ENCODE assay signal across 9 cellular contexts in the genomic region with DNA sequence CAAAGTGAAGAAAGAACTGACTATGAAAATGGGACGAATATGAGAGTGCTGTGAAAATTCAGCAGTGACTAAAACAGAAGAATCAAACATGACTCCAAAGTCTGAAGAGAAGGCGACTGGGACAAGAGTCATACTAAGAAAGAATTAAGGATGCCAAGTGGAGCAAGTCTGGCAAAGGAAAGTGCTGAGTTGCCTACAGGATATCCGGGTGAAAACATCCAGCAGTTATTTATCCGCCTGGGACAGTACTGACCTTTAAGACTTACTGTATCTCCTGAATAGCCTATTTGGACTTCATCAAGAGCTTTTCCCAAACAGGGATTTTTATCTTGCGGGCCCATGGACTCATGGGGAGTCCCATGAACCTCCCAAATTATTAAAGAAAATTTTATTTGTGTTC. TPM values are rescaled to one million over a fixed set of nuclear protein-coding genes. Genes with fewer than 3 reads are reported as not detected.
DNase-seq lines count a peak whose midpoint lies in the region; ATAC-seq and TF ChIP-seq lines count a peak whose summit lies in the region.
"Had no signal": no experiment of that assay in that cellular context is flagged by ENCODE, and none has a peak within 500 bp of the region (broad histone marks: within the 10 kb centered on the region; RNA-seq: fewer than 3 reads in every experiment).

No MANE protein-coding gene starts in this region.

- peaks cover 7% of the 10 kb centered on the region for H3K9me3 Mint-ChIP-seq in endodermal cell

- no peaks in the 10 kb centered on the region for H4K20me1 ChIP-seq in OCI-LY7 (ENCODE audit: insufficient read depth, low read length)

- H3K9me2 ChIP-seq in OCI-LY7 (ENCODE audit: insufficient read depth, low read length) = no peaks in the 10 kb centered on the region

- no peak overlapping the region for H3K27ac Mint-ChIP-seq in endodermal cell

- CTCF ChIA-PET in OCI-LY7 (lab: Charles Lee; ENCODE audit: unreplicated experiment) = no interaction called here

- no peak overlapping the region for H3K9ac ChIP-seq in endodermal cell (ENCODE audit: extremely low read depth, low read length, poor library complexity, severe bottlenecking)

- peaks cover 3% of the 10 kb centered on the region for H3K4me1 Mint-ChIP-seq in endodermal cell

- BruUV-seq in OCI-LY7 (replicated peaks; lab: Mats Ljungman, UMichigan) = no TSS peak

- H3K36me3 Mint-ChIP-seq in endodermal cell (ENCODE audit: low read depth) = peaks cover 3% of the 10 kb centered on the region

- no peak overlapping the region for H3K4me3 Mint-ChIP-seq in endodermal cell

- no peaks in the 10 kb centered on the region for H3K9me3 ChIP-seq in OCI-LY7 (ENCODE audit: low read length)
- no peaks in the 10 kb centered on the region for H3K9me3 ChIP-seq in endodermal cell (ENCODE audit: control insufficient read depth, low read length)

- 87 to 88% methylated on average over 4 to 5 of the region's 5 CpGs for WGBS in endodermal cell (ENCODE audit: insufficient coverage in 1 of 2, insufficient read length in 1 of 2), 2 experiments

- H3K4me2 ChIP-seq in OCI-LY7 (ENCODE audit: low read length) = no peak overlapping the region

- no peak overlapping the region for H2AFZ ChIP-seq in OCI-LY7 (ENCODE audit: low read length)

- in situ Hi-C loops in Caki2 (cut with HindIII; ENCODE audit: low pct_unique_long_range_greater_than_20kb, low sequenced_read_pairs) = no loop called here

- H3K36me3 ChIP-seq in OCI-LY7 (ENCODE audit: insufficient read depth, low read length) (no peaks in the 10 kb centered on the region), endodermal cell (ENCODE audit: control insufficient read depth, insufficient read depth, low read length) (no peaks in the 10 kb centered on the region)

- H3K27me3 Mint-ChIP-seq in endodermal cell (ENCODE audit: insufficient read depth) = peaks cover 2% of the 10 kb centered on the region

- ATAC-seq in sciatic nerve = peak; percentile 59
- ATAC-seq in HG03139 (IDR thresholded peaks at IDR 0.05; ENCODE audit: unreplicated experiment) = no peak
- no peak for ATAC-seq in GM18861 (IDR thresholded peaks at IDR 0.05; ENCODE audit: unreplicated experiment)

- no peaks in the 10 kb centered on the region for H3K27me3 ChIP-seq in endodermal cell (ENCODE audit: control insufficient read depth, insufficient read depth, low read length, poor library complexity, severe bottlenecking)

- TF ChIP-seq CTCF in WI38 (IDR thresholded peaks at IDR 0.05; ENCODE audit: low read depth, low read length) = no peak
- TF ChIP-seq CTCF in fibroblast of villous mesenchyme (IDR thresholded peaks at IDR 0.05; ENCODE audit: insufficient read depth, low read depth, low read length) = no peak
- no peak for TF ChIP-seq CTCF in OCI-LY7 (conservative IDR thresholded peaks at IDR 0.05; ENCODE audit: low read length)
- TF ChIP-seq CTCF in endodermal cell (conservative IDR thresholded peaks at IDR 0.05) = no peak

- H3K4me1 ChIP-seq in OCI-LY7 (ENCODE audit: insufficient read depth, low read length, poor library complexity, severe bottlenecking) (no peaks in the 10 kb centered on the region), endodermal cell (ENCODE audit: control insufficient read depth, insufficient read depth, low read length) (no peaks in the 10 kb centered on the region)

- H3K79me2 ChIP-seq in OCI-LY7 (ENCODE audit: insufficient read depth, low read depth, low read length) = no peaks in the 10 kb centered on the region

- DNase-seq in Caki2 (ENCODE audit: low read depth) (peak; percentile 75), fibroblast of villous mesenchyme (ENCODE audit: low read depth) (peak; percentile 65), sciatic nerve (ENCODE audit: low spot score) (no peak), OCI-LY7 (ENCODE audit: low spot score) (no peak), endodermal cell (no peak)
- DNase-seq: activated CD4-positive, alpha-beta T cell treated with anti-CD3 and anti-CD28 coated beads for 4 hours had no signal

- POLR2A ChIA-PET in OCI-LY7 (lab: Charles Lee) = no interaction called here

- peak overlapping the region; percentile 19; the same call in 1 of the 2 replicates for H3K4me3 ChIP-seq in WI38 (ENCODE audit: low read depth, low read length)
- H3K4me3 ChIP-seq in fibroblast of villous mesenchyme (ENCODE audit: low read depth, low read length) = no peak overlapping the region
- H3K4me3 ChIP-seq in OCI-LY7 (ENCODE audit: low read depth, low read length, poor library complexity, severe bottlenecking) = no peak overlapping the region
- H3K4me3 ChIP-seq in endodermal cell (ENCODE audit: low read length) = no peak overlapping the region

- intact Hi-C loops in sciatic nerve (cut with DNase I) (loop anchor here (5.0 to 10.0 kb wide), 2 partner anchors 64 to 344 kb away; no protein-coding TSS in a partner anchor), OCI-LY7 (cut with micrococcal nuclease; ENCODE audit: unreplicated experiment) (loop anchor here (5.0 kb wide), 1 partner anchor 339 kb away; a partner anchor contains a TSS)

- H3K27ac ChIP-seq in OCI-LY7 (ENCODE audit: low read depth, low read length, poor library complexity, severe bottlenecking) (no peak overlapping the region), endodermal cell (ENCODE audit: low read depth, low read length) (no peak overlapping the region)

RNA-seq across cellular contexts. Expression of a gene that starts 41.1 kb away (rescaled TPM):
- total RNA-seq in Caki2 (2014; rRNA removed; shearing (Covaris generic); ENCODE audit: low replicate concordance) = 5.2 and 7.2 TPM in 2 replicates
- total RNA-seq in fibroblast of villous mesenchyme (8.2 and 9.0 TPM in 2 replicates), sciatic nerve (7.5 TPM), OCI-LY7 (2022) (20.4 and 22.2 TPM in 2 replicates), endodermal cell (10 to 100 TPM in 1 of 2 donors, 1 to 10 TPM in 1; 8.0 to 16.6 TPM)
- 16.2 and 20.6 TPM in 2 replicates for total RNA-seq in OCI-LY7 (2014; rRNA removed; shearing (Covaris generic))
- 3.6 TPM for polyA plus RNA-seq in endodermal cell (2013, experiment 1 of 2)
- polyA plus RNA-seq in endodermal cell (2013, experiment 2 of 2) = 3.0 TPM

Comparison
In these comparisons a context has a peak if more than half of its experiments do, and no peak if none do; other contexts are left out.
1. DNase-seq: peak in Caki2 (single experiment) and fibroblast of villous mesenchyme (single experiment); none in sciatic nerve (single experiment), OCI-LY7 (single experiment) and endodermal cell (single experiment).